In genomic region chr9:101549472-101550098, GRCh38 we compare ENCODE assay signal across 1 cellular context.
A peak's percentile ranks its signal among the peaks of the same experiment; 100 is the strongest.
TF ChIP-seq lines count a peak whose summit lies in the region.
"Not testable (repeated sequence)": the region's sequence is repeated elsewhere in the genome, so short reads cannot be mapped to it uniquely, and the experiment has no call there.

No MANE protein-coding gene starts in this region.

TF ChIP-seq in K562, 482 proteins besides CTCF, POLR2A, EP300 and RAD21:
- TF ChIP-seq ATF3 (IDR thresholded peaks at IDR 0.05) (peak; percentile 15; the same call in 1 of the 2 replicates), ZBTB33 (CRISPR knock-in tag; IDR thresholded peaks at IDR 0.05) (peak; percentile 99), CHAMP1 (IDR thresholded peaks at IDR 0.05) (peak; percentile 63; the same call in 1 of the 2 replicates)
- not testable (repeated sequence) for TF ChIP-seq ATF3 (CRISPR knock-in tag; conservative IDR thresholded peaks at IDR 0.05)
TF ChIP-seq in K562: peak in this region for 3; not testable (repeated sequence) for 479.
